ENCODE assay signal across 13 cellular contexts in the genomic region with DNA sequence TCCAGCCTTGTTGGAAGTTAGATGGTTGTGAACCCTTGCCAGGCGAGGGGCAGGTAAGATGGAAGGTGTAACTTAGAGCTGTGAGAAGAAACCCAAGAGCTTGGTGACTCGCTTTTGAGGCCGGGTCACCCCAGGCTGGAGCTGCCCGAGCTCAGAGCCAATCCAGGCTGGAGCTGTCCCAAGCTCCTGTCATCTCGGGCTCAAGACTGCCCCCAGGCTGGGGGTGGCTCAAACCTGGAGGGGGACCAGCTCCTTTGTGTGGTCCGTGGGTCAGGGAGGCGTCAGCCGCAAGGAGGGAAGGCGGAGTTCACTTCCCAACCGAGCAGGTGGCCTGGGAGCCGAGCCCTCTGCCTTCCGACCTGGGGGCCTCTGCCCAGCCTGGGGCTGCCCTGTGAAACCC. TPM values are rescaled to one million over a fixed set of nuclear protein-coding genes. Genes with fewer than 3 reads are reported as not detected.
A peak's percentile ranks its signal among the peaks of the same experiment; 100 is the strongest.
DNase-seq lines count a peak whose midpoint lies in the region; ATAC-seq, FAIRE-seq and TF ChIP-seq lines count a peak whose summit lies in the region.
"Had no signal": no experiment of that assay in that cellular context is flagged by ENCODE, and none has a peak within 500 bp of the region (broad histone marks: within the 10 kb centered on the region; RNA-seq: fewer than 3 reads in every experiment).

No MANE protein-coding gene starts in this region.

- H3K36me3 ChIP-seq in Caco-2 (ENCODE audit: control insufficient read depth, insufficient read depth, low read length), result no peaks in the 10 kb centered on the region
- peaks cover 18% of the 10 kb centered on the region for H3K36me3 ChIP-seq in SJCRH30
- no peaks in the 10 kb centered on the region for H3K36me3 ChIP-seq in iPS DF 6.9 (ENCODE audit: control insufficient read depth, insufficient read depth, low read length)
- H3K36me3 ChIP-seq in pancreas, result no peaks in the 10 kb centered on the region
- H3K36me3 ChIP-seq: heart left ventricle had no signal

- no peak for FAIRE-seq in pancreas (lab: Jason Lieb, UNC)

- peaks cover 12% of the 10 kb centered on the region for H3K36me3 Mint-ChIP-seq in Caco-2 (ENCODE audit: insufficient read depth, unreplicated experiment)

- H3K27me3 ChIP-seq in Caco-2 (replicated peaks; ENCODE audit: control insufficient read depth, insufficient read depth, low read length), result no peaks in the 10 kb centered on the region
- no peaks in the 10 kb centered on the region for H3K27me3 ChIP-seq in SJCRH30
- H3K27me3 ChIP-seq in iPS DF 6.9 (ENCODE audit: control insufficient read depth, insufficient read depth, low read length), result peaks cover 1% of the 10 kb centered on the region; the same call in 1 of the 2 replicates
- H3K27me3 ChIP-seq in pancreas, result no peaks in the 10 kb centered on the region

- H3K27me3 Mint-ChIP-seq in Caco-2 (ENCODE audit: insufficient read depth, unreplicated experiment), result peaks cover 4% of the 10 kb centered on the region

- H3K4me3 ChIP-seq in Caco-2 (ENCODE audit: low read depth, low read length) (no peak overlapping the region), SJCRH30 (peak overlapping the region; percentile 100), iPS DF 6.9 (ENCODE audit: low read length) (peak overlapping the region; percentile 51; the same call in 1 of the 2 replicates), pancreas (peak overlapping the region; percentile 56 to 94 (median 64))
- H3K4me3 ChIP-seq: PC-9 had no signal

- CTCF ChIA-PET in Caco-2 (lab: Charles Lee), result interaction anchor here (0.7 to 3.0 kb wide), 3 partner anchors 14 to 108 kb away, joined by 3 to 13 read pairs (median 6); no protein-coding TSS in a partner anchor

- H3K9me3 ChIP-seq in Caco-2 (no peaks in the 10 kb centered on the region), SJCRH30 (replicated peaks) (no peaks in the 10 kb centered on the region), iPS DF 6.9 (ENCODE audit: control insufficient read depth, insufficient read depth, low read length) (no peaks in the 10 kb centered on the region), pancreas (no peaks in the 10 kb centered on the region)
- H3K9me3 ChIP-seq: heart left ventricle had no signal

- no TSS peak for BruUV-seq in Caco-2 (replicated peaks; lab: Mats Ljungman, UMichigan)

- H3K4me1 Mint-ChIP-seq in Caco-2 (ENCODE audit: low read depth, unreplicated experiment), result peaks cover 12% of the 10 kb centered on the region

- DNase-seq in Caco-2 (peak in 1 of 2 experiments; percentile 40), SJCRH30 (peak; percentile 46 to 63), iPS DF 6.9 (ENCODE audit: low read depth, low spot score) (no peak), pancreas (peak; percentile 70 to 88 (median 80)), NCI-H774 (lab: John Stamatoyannopoulos, UW) (no peak)
- no peak for DNase-seq in effector CD4-positive, alpha-beta T cell
- DNase-seq: NCI-H1417 treated with DMSO at 0.1 percent for 48 hours, PC-9 had no signal

- ATAC-seq in pancreas (peak; percentile 37 to 64 (median 58)), HG03354 (IDR thresholded peaks at IDR 0.05; ENCODE audit: poor library complexity, severe bottlenecking, unreplicated experiment) (no peak), GM18867 (IDR thresholded peaks at IDR 0.05; ENCODE audit: unreplicated experiment) (no peak)

- POLR2A ChIA-PET in Caco-2 (lab: Charles Lee), result no interaction called here

- H3K27ac ChIP-seq in SJCRH30 (peak overlapping the region; percentile 93), iPS DF 6.9 (ENCODE audit: low read length) (no peak overlapping the region), pancreas (peak overlapping the region; percentile 67 to 94 (median 88))
- H3K27ac ChIP-seq: heart left ventricle, parathyroid adenoma, PC-9 had no signal

- intact Hi-C loops in Caco-2 (cut with micrococcal nuclease; ENCODE audit: unreplicated experiment) (loop anchor here (10.0 kb wide), 1 partner anchor 70 kb away; no protein-coding TSS in a partner anchor), pancreas (cut with DNase I) (loop anchor here in 1 of 3 donors (2.0 kb wide), 1 partner anchor 26 kb away; no protein-coding TSS in a partner anchor)

- H3K9me3 Mint-ChIP-seq in Caco-2 (ENCODE audit: unreplicated experiment), result no peaks in the 10 kb centered on the region
- H3K9me3 Mint-ChIP-seq: dendritic cell treated with granulocyte-macrophage colony-stimulating factor and Interleukin-4, amounts not matched to agents 40 ng/mL and 50 ng/mL, for 4 days had no signal

- no peak overlapping the region for H3K27ac Mint-ChIP-seq in Caco-2 (ENCODE audit: unreplicated experiment)
- H3K27ac Mint-ChIP-seq: dendritic cell treated with granulocyte-macrophage colony-stimulating factor and Interleukin-4, amounts not matched to agents 40 ng/mL and 50 ng/mL, for 4 days had no signal

- H3K4me1 ChIP-seq in Caco-2 (no peaks in the 10 kb centered on the region), SJCRH30 (peaks cover 31% of the 10 kb centered on the region), iPS DF 6.9 (ENCODE audit: control insufficient read depth, insufficient read depth, low read length) (peaks cover 3% of the 10 kb centered on the region), pancreas (peaks cover 27 to 33% (median 29%) of the 10 kb centered on the region in 3 donors)
- H3K4me1 ChIP-seq: parathyroid adenoma had no signal

- peak overlapping the region; percentile 86 for H3K4me3 Mint-ChIP-seq in Caco-2 (ENCODE audit: unreplicated experiment)
- H3K4me3 Mint-ChIP-seq: dendritic cell treated with granulocyte-macrophage colony-stimulating factor and Interleukin-4, amounts not matched to agents 40 ng/mL and 50 ng/mL, for 4 days had no signal

- TF ChIP-seq CTCF in Caco-2 (IDR thresholded peaks at IDR 0.05; ENCODE audit: insufficient read depth in 1 of 2, low read depth in 1 of 2, low read length in 1 of 2, severe bottlenecking in 1 of 2, unreplicated experiment in 1 of 2) (no peak), pancreas (IDR thresholded peaks at IDR 0.05) (no peak)

- WGBS in iPS DF 6.9 (ENCODE audit: insufficient coverage, insufficient read length), result no CpG with 5 or more reads among the region's 12 CpGs
- WGBS in pancreas, 2 donors, result 2 to 13% methylated on average over 11 to 12 of the region's 12 CpGs

RNA-seq across cellular contexts. Expression of a gene that starts 2.0 kb away (rescaled TPM):
- total RNA-seq in Caco-2 (2022), result 4.8 and 7.5 TPM in 2 replicates
- 37.3 and 38.9 TPM in 2 replicates for total RNA-seq in SJCRH30 (2014; rRNA removed; shearing (Covaris generic))
- 10 to 100 TPM in 2 of 6 donors, 1 to 10 TPM in 4; 5.8 to 17.0 (median 9.7) TPM for total RNA-seq in pancreas
- polyA plus RNA-seq in pancreas, result 1 to 10 TPM; 2.6 TPM
- total RNA-seq: PC-9 had no signal

Comparison
In these comparisons a context has a peak if more than half of its experiments do, and no peak if none do; other contexts are left out.
1. DNase-seq: peak in SJCRH30 (2 of 2) and pancreas (6 of 6); none in iPS DF 6.9 (single experiment), effector CD4-positive, alpha-beta T cell (single experiment) and NCI-H774 (single experiment).
2. ATAC-seq: peak in pancreas (4 of 4); none in HG03354 (single experiment) and GM18867 (single experiment).